Comparison of ENCODE assay signal across 22 cellular contexts in genomic region chr14:94945615-94946014, GRCh38.
DNase-seq lines count a peak whose midpoint lies in the region; ATAC-seq lines count a peak whose summit lies in the region.
"Had no signal": no experiment of that assay in that cellular context is flagged by ENCODE, and none has a peak within 500 bp of the region (broad histone marks: within the 10 kb centered on the region; RNA-seq: fewer than 3 reads in every experiment).

No MANE protein-coding gene starts in this region.

- H3K27me3 Mint-ChIP-seq in activated T-cell treated with anti-CD3 and anti-CD28 coated beads, Interleukin-2, amount 50 U/mL, for 72 hours (ENCODE audit: low read depth): peaks cover 12% of the 10 kb centered on the region
- peaks cover 29% of the 10 kb centered on the region for H3K27me3 Mint-ChIP-seq in activated naive CD8-positive, alpha-beta T cell treated with anti-CD3 and anti-CD28 coated beads, Interleukin-2, amount 10 ng/mL, durations not matched to agents 7 days and 5 days

- ATAC-seq in activated T-cell treated with anti-CD3 and anti-CD28 coated beads, Interleukin-2, amount 50 U/mL, for 72 hours (replicated peaks in 1 of 2): peak; percentile 61 to 86
- ATAC-seq in activated naive CD8-positive, alpha-beta T cell treated with anti-CD3 and anti-CD28 coated beads, Interleukin-2, amount 10 ng/mL, durations not matched to agents 7 days and 5 days (ENCODE audit: low read depth): peak; percentile 88
- no peak for ATAC-seq in GM21723 (IDR thresholded peaks at IDR 0.05; ENCODE audit: unreplicated experiment)
- ATAC-seq: gastrocnemius medialis, GM23338, left colon had no signal

- POLR2A ChIA-PET in activated naive CD8-positive, alpha-beta T cell treated with anti-CD3 and anti-CD28 coated beads, Interleukin-2, amount 10 ng/mL, durations not matched to agents 7 days and 5 days (lab: Charles Lee): no interaction called here

- peak; percentile 19 to 52 for DNase-seq in activated T-cell treated with anti-CD3 and anti-CD28 coated beads, Interleukin-2, amount 50 U/mL, for 72 hours
- DNase-seq in activated T-cell treated with anti-CD3 and anti-CD28 coated beads for 4 hours (no peak), T-helper 1 cell (peak in 4 of 5 donors; percentile 10 to 27 (median 20)), iPS-NIHi11 (ENCODE audit: low spot score) (no peak), epidermal melanocyte (ENCODE audit: insufficient read length, low spot score) (no peak)
- no peak for DNase-seq in activated naive CD8-positive, alpha-beta T cell treated with anti-CD3 and anti-CD28 coated beads, Interleukin-2, amount 10 ng/mL, durations not matched to agents 7 days and 5 days
- peak; percentile 7 to 14 for DNase-seq in stimulated activated CD8-positive, alpha-beta memory T cell treated with anti-CD3 and anti-CD28 coated beads, Interleukin-15, amount 100 ng/mL, for 48 hours (ENCODE audit: low read depth in 2 of 2)
- DNase-seq: activated CD4-positive, CD25-positive, alpha-beta regulatory T cell treated with anti-CD3 and anti-CD28 coated beads, Interleukin-2, amount 50 U/mL, for 72 hours; brain microvascular endothelial cell; dermis blood vessel endothelial cell; DMS79 treated with DMSO at 0.1 percent for 48 hours; erythroblast; gastrocnemius medialis; left colon; midbrain; NCI-H1105; PC-9; retina; SJCRH30; T1000 had no signal

- peak overlapping the region in 1 of 2 donors; percentile 80 for H3K4me3 Mint-ChIP-seq in activated T-cell treated with anti-CD3 and anti-CD28 coated beads, Interleukin-2, amount 50 U/mL, for 72 hours
- peak overlapping the region; percentile 57 for H3K4me3 Mint-ChIP-seq in activated naive CD8-positive, alpha-beta T cell treated with anti-CD3 and anti-CD28 coated beads, Interleukin-2, amount 10 ng/mL, durations not matched to agents 7 days and 5 days
- H3K4me3 Mint-ChIP-seq: GM23338 had no signal

- no peaks in the 10 kb centered on the region for H3K36me3 Mint-ChIP-seq in activated T-cell treated with anti-CD3 and anti-CD28 coated beads, Interleukin-2, amount 50 U/mL, for 72 hours (ENCODE audit: insufficient read depth in 2 of 2)
- peaks cover 1% of the 10 kb centered on the region for H3K36me3 Mint-ChIP-seq in activated naive CD8-positive, alpha-beta T cell treated with anti-CD3 and anti-CD28 coated beads, Interleukin-2, amount 10 ng/mL, durations not matched to agents 7 days and 5 days

- peak overlapping the region; percentile 88 for H3K27ac Mint-ChIP-seq in activated T-cell treated with anti-CD3 and anti-CD28 coated beads, Interleukin-2, amount 50 U/mL, for 72 hours
- H3K27ac Mint-ChIP-seq in activated naive CD8-positive, alpha-beta T cell treated with anti-CD3 and anti-CD28 coated beads, Interleukin-2, amount 10 ng/mL, durations not matched to agents 7 days and 5 days: peak overlapping the region; percentile 86
- H3K27ac Mint-ChIP-seq: GM23338 had no signal

- H3K4me1 Mint-ChIP-seq in activated T-cell treated with anti-CD3 and anti-CD28 coated beads, Interleukin-2, amount 50 U/mL, for 72 hours (ENCODE audit: low read depth): peaks cover 8% of the 10 kb centered on the region
- H3K4me1 Mint-ChIP-seq in activated naive CD8-positive, alpha-beta T cell treated with anti-CD3 and anti-CD28 coated beads, Interleukin-2, amount 10 ng/mL, durations not matched to agents 7 days and 5 days: peaks cover 16% of the 10 kb centered on the region
- H3K4me1 Mint-ChIP-seq: GM23338 had no signal

- H3K9me3 Mint-ChIP-seq in activated T-cell treated with anti-CD3 and anti-CD28 coated beads, Interleukin-2, amount 50 U/mL, for 72 hours: no peaks in the 10 kb centered on the region
- H3K9me3 Mint-ChIP-seq in activated naive CD8-positive, alpha-beta T cell treated with anti-CD3 and anti-CD28 coated beads, Interleukin-2, amount 10 ng/mL, durations not matched to agents 7 days and 5 days: peaks cover 1% of the 10 kb centered on the region
- H3K9me3 Mint-ChIP-seq: GM23338 had no signal

Comparison
In these comparisons a context has a peak if more than half of its experiments do, and no peak if none do; other contexts are left out.
1. DNase-seq: peak in activated T-cell treated with anti-CD3 and anti-CD28 coated beads, Interleukin-2, amount 50 U/mL, for 72 hours (2 of 2), T-helper 1 cell (4 of 5) and stimulated activated CD8-positive, alpha-beta memory T cell treated with anti-CD3 and anti-CD28 coated beads, Interleukin-15, amount 100 ng/mL, for 48 hours (2 of 2); none in activated T-cell treated with anti-CD3 and anti-CD28 coated beads for 4 hours (single experiment), activated naive CD8-positive, alpha-beta T cell treated with anti-CD3 and anti-CD28 coated beads, Interleukin-2, amount 10 ng/mL, durations not matched to agents 7 days and 5 days (single experiment), iPS-NIHi11 (single experiment) and epidermal melanocyte (single experiment).